ENCODE assay signal across 22 cellular contexts in genomic region chrX:63283331-63283730, GRCh38.
"Had no signal": no experiment of that assay in that cellular context is flagged by ENCODE, and none has a peak within 500 bp of the region (broad histone marks: within the 10 kb centered on the region; RNA-seq: fewer than 3 reads in every experiment).

No MANE protein-coding gene starts in this region.

- H3K36me3 ChIP-seq: brain microvascular endothelial cell, cardiac muscle cell had no signal

- H3K27me3 ChIP-seq: brain microvascular endothelial cell, cardiac muscle cell had no signal

- H3K4me3 ChIP-seq: cardiac muscle cell, PC-9 had no signal

- DNase-seq: activated B cell treated with CpG ODN at 0.5 μM for 24 hours; activated CD4-positive, alpha-beta memory T cell treated with anti-CD3 and anti-CD28 coated beads for 36 hours; activated CD4-positive, alpha-beta T cell treated with anti-CD3 and anti-CD28 coated beads, Interleukin-2, amount 10 ng/mL, durations not matched to agents 7 days and 5 days; activated CD8-positive, alpha-beta memory T cell treated with anti-CD3 and anti-CD28 coated beads for 24 hours; activated effector memory CD4-positive, alpha-beta T cell treated with anti-CD3 and anti-CD28 coated beads, Interleukin-2, amount 50 U/mL, for 16 hours; activated naive CD4-positive, alpha-beta T cell treated with Interleukin-2 at 50 U/mL for 16 hours; activated naive CD8-positive, alpha-beta T cell treated with anti-CD3 and anti-CD28 coated beads, Interleukin-2, amount 50 U/mL, for 24 hours; activated T-cell treated with anti-CD3 and anti-CD28 coated beads, Interleukin-2, amount 50 U/mL, for 4 hours; amygdala; brain microvascular endothelial cell; Kasumi-1; NCI-H1105 treated with DMSO at 0.1 percent for 48 hours; NCI-H1436 treated with DMSO at 0.1 percent for 48 hours; NCI-H187; NCI-H2081; NCI-H510A treated with DMSO at 0.1 percent for 48 hours; PC-9; SIG-M5; T-helper 17 cell; T-helper 9 cell had no signal

- ATAC-seq: activated naive CD4-positive, alpha-beta T cell treated with anti-CD3 and anti-CD28 coated beads, Interleukin-2, amount 50 U/mL, for 72 hours; activated naive CD8-positive, alpha-beta T cell treated with anti-CD3 and anti-CD28 coated beads, Interleukin-2, amount 50 U/mL, for 24 hours; activated T-cell treated with anti-CD3 and anti-CD28 coated beads, Interleukin-2, amount 50 U/mL, for 4 hours; T-helper 17 cell had no signal

- H3K27ac ChIP-seq: brain microvascular endothelial cell, cardiac muscle cell, PC-9 had no signal
